Comparison of ENCODE assay signal across 11 cellular contexts in genomic region chr6:13427346-13427745, GRCh38.
DNase-seq lines count a peak whose midpoint lies in the region; ATAC-seq, FAIRE-seq and TF ChIP-seq lines count a peak whose summit lies in the region.
"Had no signal": no experiment of that assay in that cellular context is flagged by ENCODE, and none has a peak within 500 bp of the region (broad histone marks: within the 10 kb centered on the region; RNA-seq: fewer than 3 reads in every experiment).

No MANE protein-coding gene starts in this region.

- H3K56ac ChIP-seq in H1 (replicated peaks; ENCODE audit: insufficient read length, low read depth, low read length), result no peak overlapping the region

- no peaks in the 10 kb centered on the region for H3K36me3 ChIP-seq in cardiac muscle cell
- H3K36me3 ChIP-seq in H1 (ENCODE audit: control insufficient read depth in 2 of 4, insufficient read depth in 4 of 4, low read length in 3 of 4), result no peaks in the 10 kb centered on the region
- H3K36me3 ChIP-seq in thyroid gland, result no peaks in the 10 kb centered on the region

- H3K4me3 ChIP-seq in cardiac muscle cell, result no peak overlapping the region
- no peak overlapping the region for H3K4me3 ChIP-seq in H1 (ENCODE audit: extremely low read depth in 1 of 4, insufficient read depth in 2 of 4, low read depth in 3 of 4, low read length in 4 of 4)
- H3K4me3 ChIP-seq in thyroid gland (replicated peaks in 1 of 3), result no peak overlapping the region

- H2BK5ac ChIP-seq in H1 (ENCODE audit: low read depth, low read length), result 0 out of 2 replicates have a peak overlapping the region, but pooled peaks have one; percentile 18

- H3K27ac ChIP-seq in cardiac muscle cell, result peak overlapping the region; percentile 88
- H3K27ac ChIP-seq in H1 (ENCODE audit: low read depth, low read length), result no peak overlapping the region
- peak overlapping the region in 2 of 3 donors; percentile 27 to 56 for H3K27ac ChIP-seq in thyroid gland

- H3K4ac ChIP-seq in H1 (replicated peaks; ENCODE audit: insufficient read length, low read depth, low read length), result no peak overlapping the region

- ATAC-seq in Right ventricle myocardium inferior (no peak), HG03378 (IDR thresholded peaks at IDR 0.05; ENCODE audit: unreplicated experiment) (peak; percentile 26), HG03159 (IDR thresholded peaks at IDR 0.05; ENCODE audit: unreplicated experiment) (no peak)

- H3K14ac ChIP-seq in H1 (ENCODE audit: insufficient read length), result no peak overlapping the region

- H2BK20ac ChIP-seq in H1 (ENCODE audit: low read length), result no peak overlapping the region

- no peak overlapping the region for H4K5ac ChIP-seq in H1 (ENCODE audit: insufficient read length, low read depth, low read length)

- no peaks in the 10 kb centered on the region for H3K23me2 ChIP-seq in H1 (ENCODE audit: low read depth, low read length)

- no peak overlapping the region for H3K23ac ChIP-seq in H1 (ENCODE audit: insufficient read length)

- no peak overlapping the region; the same call in 1 of the 2 replicates for H4K8ac ChIP-seq in H1 (ENCODE audit: extremely low read depth, insufficient read depth, low read length)

- H4K20me1 ChIP-seq in H1 (replicated peaks in 1 of 2; ENCODE audit: control insufficient read depth in 1 of 2, insufficient read depth in 2 of 2, low read length in 2 of 2), result no peaks in the 10 kb centered on the region

- no peak overlapping the region for H2BK120ac ChIP-seq in H1 (replicated peaks; ENCODE audit: low read depth, low read length)

- intact Hi-C loops in Right ventricle myocardium inferior (cut with DNase I), result loop anchor here (10.0 kb wide), 2 partner anchors 93 to 387 kb away; partner anchors contain the start of gene MCUR1
- intact Hi-C loops in thyroid gland (cut with DNase I), result no loop called here

- no peak for TF ChIP-seq RAD21 in H1 (IDR thresholded peaks at IDR 0.05 in 1 of 2, conservative IDR thresholded peaks at IDR 0.05 in 1 of 2; ENCODE audit: low read depth in 2 of 2, low read length in 2 of 2)

- H3K9me3 ChIP-seq in cardiac muscle cell (ENCODE audit: low read depth) (no peaks in the 10 kb centered on the region), H1 (ENCODE audit: insufficient read depth in 2 of 2, low read depth in 1 of 2, low read length in 1 of 2) (no peaks in the 10 kb centered on the region), thyroid gland (no peaks in the 10 kb centered on the region)

- no peak overlapping the region for H4K91ac ChIP-seq in H1 (replicated peaks; ENCODE audit: insufficient read length, low read length)

- no peak for DNase-seq in cardiac muscle cell (ENCODE audit: low read depth in 1 of 2, low spot score in 1 of 2)
- DNase-seq in Right ventricle myocardium inferior (ENCODE audit: missing footprints), result no peak
- DNase-seq in H1 (ENCODE audit: low read depth in 1 of 2, low spot score in 2 of 2), result no peak
- peak; percentile 52 to 64 for DNase-seq in thyroid gland
- DNase-seq in hepatic stellate cell (ENCODE audit: low spot score), result no peak
- no peak for DNase-seq in HTR-8/SVneo (ENCODE audit: insufficient read length, low spot score)
- DNase-seq: aorta, KG1, NCI-H2171 had no signal

- H2BK12ac ChIP-seq in H1 (ENCODE audit: low read depth, low read length), result no peak overlapping the region; the same call in 1 of the 2 replicates

- TF ChIP-seq POLR2A in H1 (IDR thresholded peaks at IDR 0.05; ENCODE audit: control extremely low read depth in 1 of 2, low read depth in 2 of 2, low read length in 2 of 2) (no peak), thyroid gland (IDR thresholded peaks at IDR 0.05) (no peak)

- no peaks in the 10 kb centered on the region; the same call in 1 of the 2 replicates for H3K79me1 ChIP-seq in H1 (ENCODE audit: low read depth, low read length)

- whole genome bisulfite sequencing in H1 (ENCODE audit: extremely low coverage in 1 of 2, insufficient coverage in 1 of 2, insufficient read length in 1 of 2, insufficient replicate concordance in 2 of 2, low coverage in 1 of 2, low lambda C conversion rate in 2 of 2, missing lambda C conversion rate in 1 of 2), 2 experiments, result 87% methylated on average over 8 of the region's 8 CpGs; no CpG with 5 or more reads in 1 of the 2 experiments
- 44 to 46% methylated on average over 8 of the region's 8 CpGs for WGBS in thyroid gland, 2 donors

- H3K79me2 ChIP-seq in H1 (ENCODE audit: control insufficient read depth in 1 of 2, insufficient read depth in 2 of 2, low read length in 2 of 2), result peaks cover 0 to 5% of the 10 kb centered on the region in 2 experiments; a peak in 1 of 4 replicates

- no peak overlapping the region for H3K4me2 ChIP-seq in H1 (ENCODE audit: insufficient read depth in 1 of 2, low read depth in 2 of 2, low read length in 2 of 2)

- H2AFZ ChIP-seq in H1 (ENCODE audit: low read length), result no peak overlapping the region

- TF ChIP-seq CTCF in cardiac muscle cell (IDR thresholded peaks at IDR 0.05; ENCODE audit: low read depth, low read length) (no peak), H1 (IDR thresholded peaks at IDR 0.05; ENCODE audit: control extremely low read depth in 1 of 3, insufficient read depth in 1 of 3, low read depth in 1 of 3, low read length in 3 of 3) (no peak), thyroid gland (IDR thresholded peaks at IDR 0.05) (no peak)

- H3K4me1 ChIP-seq in cardiac muscle cell (ENCODE audit: low read depth), result peaks cover 64% of the 10 kb centered on the region
- peaks cover 15 to 34% (median 23%) of the 10 kb centered on the region in 4 experiments for H3K4me1 ChIP-seq in H1 (replicated peaks in 1 of 4; ENCODE audit: control insufficient read depth in 3 of 4, insufficient read depth in 4 of 4, low read length in 3 of 4)
- H3K4me1 ChIP-seq in thyroid gland, result peaks cover 20 to 34% of the 10 kb centered on the region in 2 donors

- 0 out of 2 replicates have a peak overlapping the region, but pooled peaks have one; percentile 6 for H3K18ac ChIP-seq in H1 (ENCODE audit: extremely low read depth, low read length)

- H3K9ac ChIP-seq in H1 (replicated peaks in 1 of 4; ENCODE audit: extremely low read depth in 1 of 4, low read depth in 3 of 4, low read length in 3 of 4), result no peak overlapping the region

- no peak overlapping the region for H2BK15ac ChIP-seq in H1 (ENCODE audit: low read length)

- TF ChIP-seq EP300 in H1 (IDR thresholded peaks at IDR 0.05; ENCODE audit: borderline replicate concordance in 1 of 2, low read depth in 2 of 2, low read length in 2 of 2), result no peak

- POLR2A ChIA-PET in H1 (lab: Charles Lee; ENCODE audit: partially characterized antibody), result no interaction called here

- H3K27me3 ChIP-seq in cardiac muscle cell (no peaks in the 10 kb centered on the region), H1 (replicated peaks in 1 of 4; ENCODE audit: control insufficient read depth in 3 of 4, extremely low read depth in 1 of 4, insufficient read depth in 3 of 4, low read length in 3 of 4) (no peaks in the 10 kb centered on the region), thyroid gland (no peaks in the 10 kb centered on the region)

- CTCF ChIA-PET in H1 (lab: Charles Lee; ENCODE audit: partially characterized antibody), result interaction anchor here (0.7 to 4.1 kb wide), 9 partner anchors 10 to 188 kb away, joined by 3 to 12 read pairs (median 4); partner anchors contain the start of gene NOL7

- H2AK5ac ChIP-seq in H1 (ENCODE audit: low read depth, low read length), result no peak overlapping the region

- no peak for FAIRE-seq in H1 (lab: Jason Lieb, UNC)
- FAIRE-seq in HTR-8/SVneo (lab: Jason Lieb, UNC), result no peak

TF ChIP-seq in H1, 55 proteins besides CTCF, POLR2A, EP300 and RAD21:
- TF ChIP-seq CEBPB (IDR thresholded peaks at IDR 0.05; ENCODE audit: low read depth, low read length), result no peak
- no peak for TF ChIP-seq TBP (IDR thresholded peaks at IDR 0.05; ENCODE audit: low read depth, low read length)
- TF ChIP-seq CTBP2 (IDR thresholded peaks at IDR 0.05; ENCODE audit: borderline replicate concordance, insufficient read depth, insufficient read length, low read length), result no peak
- TF ChIP-seq EZH2 (IDR thresholded peaks at IDR 0.05; ENCODE audit: low read depth, low read length, severe bottlenecking), result no peak

Comparison
In these comparisons a context has a peak if more than half of its experiments do, and no peak if none do; other contexts are left out.
1. DNase-seq: peak in thyroid gland (2 of 2); none in cardiac muscle cell (0 of 2), Right ventricle myocardium inferior (single experiment), H1 (0 of 2), hepatic stellate cell (single experiment) and HTR-8/SVneo (single experiment).